Comparison of ENCODE assay signal across 8 cellular contexts in genomic region chr16:28975158-28975603, GRCh38. TPM values are rescaled to one million over a fixed set of nuclear protein-coding genes. Genes with fewer than 3 reads are reported as not detected.
DNase-seq lines count a peak whose midpoint lies in the region; ATAC-seq and TF ChIP-seq lines count a peak whose summit lies in the region.

No MANE protein-coding gene starts in this region.

- WGBS in psoas muscle, 3 donors, result 4 to 6% (median 5%) methylated on average over 29 to 30 of the region's 30 CpGs

- H3K36me3 ChIP-seq in SJCRH30 (no peaks in the 10 kb centered on the region), psoas muscle (ENCODE audit: insufficient read depth in 1 of 2, low read depth in 1 of 2) (peaks cover 9 to 37% of the 10 kb centered on the region in 2 donors)

- POLR2A ChIA-PET in AG04449 (lab: Yijun Ruan, JAX), result no interaction called here

- H3K27me3 ChIP-seq in SJCRH30 (no peaks in the 10 kb centered on the region), psoas muscle (ENCODE audit: insufficient read depth in 3 of 3, low read length in 2 of 3) (no peaks in the 10 kb centered on the region)

- DNase-seq in AG04449 (ENCODE audit: low read depth, low spot score) (no peak), SJCRH30 (no peak), fibroblast of pulmonary artery (ENCODE audit: low read depth) (no peak), psoas muscle (no peak), NCI-H1694 (lab: John Stamatoyannopoulos, UW) (no peak), G401 (ENCODE audit: low spot score) (no peak)
- no peak for DNase-seq in stimulated activated CD4-positive, alpha-beta T cell treated with anti-CD3 and anti-CD28 coated beads, Interleukin-15, amount 100 ng/mL, for 24 hours

- H3K4me3 ChIP-seq in AG04449 (ENCODE audit: low read depth, low read length) (peak overlapping the region; percentile 99), SJCRH30 (peak overlapping the region; percentile 83), fibroblast of pulmonary artery (replicated peaks; ENCODE audit: low read depth, low read length) (peak overlapping the region; percentile 96), psoas muscle (peak overlapping the region; percentile 99)

- H3K4me1 ChIP-seq in SJCRH30 (no peaks in the 10 kb centered on the region), psoas muscle (peaks cover 12% of the 10 kb centered on the region)

- intact Hi-C loops in psoas muscle (cut with DNase I), result loop anchor here in 1 of 2 donors (10.0 kb wide), 1 partner anchor 1510 kb away; no protein-coding TSS in a partner anchor

- peak overlapping the region; percentile 54; the same call in 1 of the 2 replicates for H3K27ac ChIP-seq in SJCRH30
- peak overlapping the region; percentile 79 for H3K27ac ChIP-seq in psoas muscle

- ATAC-seq in GM21723 (IDR thresholded peaks at IDR 0.05; ENCODE audit: unreplicated experiment) (peak; percentile 24), psoas muscle (peak in 3 of 4 donors; percentile 5 to 11 (median 9))

- H3K9me3 ChIP-seq in SJCRH30 (replicated peaks) (no peaks in the 10 kb centered on the region), psoas muscle (no peaks in the 10 kb centered on the region)

- in situ Hi-C loops in G401 (cut with HindIII; ENCODE audit: low sequenced_read_pairs), result no loop called here

- CTCF ChIA-PET in AG04449 (lab: Yijun Ruan, JAX), result no interaction called here

- no peak for TF ChIP-seq CTCF in AG04449 (IDR thresholded peaks at IDR 0.05; ENCODE audit: insufficient read depth, low read length, missing control alignments)
- TF ChIP-seq CTCF in fibroblast of pulmonary artery (IDR thresholded peaks at IDR 0.05; ENCODE audit: low read length, missing control alignments), result no peak
- TF ChIP-seq CTCF in psoas muscle (IDR thresholded peaks at IDR 0.05), result no peak

RNA-seq across cellular contexts. Expression of gene SPNS1, which starts 0.6 kb away (rescaled TPM):
- 22.1 and 23.5 TPM in 2 replicates for total RNA-seq in SJCRH30 (2014; rRNA removed; shearing (Covaris generic))
- total RNA-seq in psoas muscle, result 10 to 100 TPM; 12.9 to 20.3 (median 16.1) TPM
- 10 to 100 TPM; 21.9 to 46.9 (median 38.0) TPM for polyA plus RNA-seq in psoas muscle
- 64.4 and 81.8 TPM in 2 replicates for total RNA-seq in G401 (2014; rRNA removed; shearing (Covaris generic))

RNA-seq across cellular contexts. Expression of gene LAT, which starts 9.7 kb away (rescaled TPM):
- 0.66 and 1.6 TPM in 2 replicates for total RNA-seq in SJCRH30 (2014; rRNA removed; shearing (Covaris generic))
- total RNA-seq in psoas muscle, result 1 to 10 TPM; 1.6 to 2.0 (median 1.7) TPM
- polyA plus RNA-seq in psoas muscle, result 1 to 10 TPM; 1.7 to 2.1 (median 1.8) TPM
- total RNA-seq in G401 (2014; rRNA removed; shearing (Covaris generic)), result 7.4 TPM in 1 of 2 replicates, not detected in the other

RNA-seq across cellular contexts. Expression of gene NFATC2IP, which starts 24.4 kb away (rescaled TPM):
- total RNA-seq in SJCRH30 (2014; rRNA removed; shearing (Covaris generic)), result 20.2 and 29.5 TPM in 2 replicates
- total RNA-seq in psoas muscle, result 10 to 100 TPM; 17.6 to 20.4 (median 18.8) TPM
- 10 to 100 TPM; 10.6 to 16.4 (median 16.2) TPM for polyA plus RNA-seq in psoas muscle
- total RNA-seq in G401 (2014; rRNA removed; shearing (Covaris generic)), result 22.4 and 27.4 TPM in 2 replicates

RNA-seq across cellular contexts. Expression of gene CD19, which starts 43.4 kb away (rescaled TPM):
- 0.10 TPM in 1 of 2 replicates, not detected in the other for total RNA-seq in SJCRH30 (2014; rRNA removed; shearing (Covaris generic))
- total RNA-seq in psoas muscle, result under 1 TPM in 2 of 4 donors, not detected in 2; 0.12 to 0.32 TPM
- under 1 TPM in 2 of 3 donors, not detected in 1; 0.10 to 0.17 TPM for polyA plus RNA-seq in psoas muscle
- 0.10 TPM in 1 of 2 replicates, not detected in the other for total RNA-seq in G401 (2014; rRNA removed; shearing (Covaris generic))

RNA-seq across cellular contexts. Expression of gene RABEP2, which starts 50.1 kb away (rescaled TPM):
- total RNA-seq in SJCRH30 (2014; rRNA removed; shearing (Covaris generic)), result 7.4 and 8.1 TPM in 2 replicates
- total RNA-seq in psoas muscle, result 1 to 10 TPM; 3.1 to 7.0 (median 5.2) TPM
- polyA plus RNA-seq in psoas muscle, result 10 to 100 TPM in 1 of 3 donors, 1 to 10 TPM in 2; 6.2 to 22.8 (median 8.2) TPM
- 22.6 and 34.6 TPM in 2 replicates for total RNA-seq in G401 (2014; rRNA removed; shearing (Covaris generic))
